ENCODE assay signal across 9 cellular contexts in the genomic region with DNA sequence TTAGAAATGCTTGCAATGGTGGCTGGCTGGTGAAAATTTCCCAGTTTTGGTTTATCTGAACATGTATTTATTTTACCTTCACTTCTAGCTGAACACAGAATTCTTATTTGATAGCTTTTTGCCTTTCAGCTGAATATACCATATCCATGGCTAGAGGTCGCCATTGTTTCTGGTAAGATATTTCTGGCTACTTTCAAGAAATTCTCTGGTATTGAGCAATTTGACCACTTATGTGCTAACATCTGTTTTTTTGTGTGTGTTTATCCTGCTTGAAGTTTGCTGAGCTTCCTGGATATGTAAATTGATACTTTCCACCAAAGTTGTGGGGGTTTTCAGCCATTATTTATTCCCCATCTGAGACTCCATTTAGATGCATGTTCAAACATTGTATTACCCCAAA.
A peak's percentile ranks its signal among the peaks of the same experiment; 100 is the strongest.
DNase-seq lines count a peak whose midpoint lies in the region; ATAC-seq and TF ChIP-seq lines count a peak whose summit lies in the region.
"Had no signal": no experiment of that assay in that cellular context is flagged by ENCODE, and none has a peak within 500 bp of the region (broad histone marks: within the 10 kb centered on the region; RNA-seq: fewer than 3 reads in every experiment).

No MANE protein-coding gene starts in this region.

- H3K27ac ChIP-seq in testis = no peak overlapping the region
- H3K27ac ChIP-seq in PC-9 = no peak overlapping the region

- H3K79me2 ChIP-seq in PC-9 (ENCODE audit: low read depth) = peaks cover 23% of the 10 kb centered on the region

- no peak for TF ChIP-seq POLR2A in testis (IDR thresholded peaks at IDR 0.05)

- H4K20me1 ChIP-seq in PC-9 (ENCODE audit: insufficient read depth) = peaks cover 3% of the 10 kb centered on the region; the same call in 1 of the 2 replicates

- CTCF ChIA-PET in PC-9 (lab: Charles Lee) = interaction anchor here (0.5 to 0.6 kb wide), 2 partner anchors 44 to 819 kb away, joined by 3 read pairs; no protein-coding TSS in a partner anchor

- H2AFZ ChIP-seq in PC-9 = no peak overlapping the region

- no peak overlapping the region for H3K4me2 ChIP-seq in PC-9

- ATAC-seq in HG02623 (IDR thresholded peaks at IDR 0.05; ENCODE audit: unreplicated experiment) (peak; percentile 31), left lobe of liver (peak; percentile 47), GM21447 (IDR thresholded peaks at IDR 0.05; ENCODE audit: unreplicated experiment) (no peak)

- intact Hi-C loops in testis (cut with DNase I; ENCODE audit: low total_unique reads) (no loop called here), PC-9 (cut with micrococcal nuclease; ENCODE audit: unreplicated experiment) (no loop called here)

- H3K9me3 ChIP-seq in testis (no peaks in the 10 kb centered on the region), PC-9 (ENCODE audit: insufficient read depth, low read depth) (no peaks in the 10 kb centered on the region)

- no peaks in the 10 kb centered on the region for H3K9me2 ChIP-seq in PC-9 (ENCODE audit: insufficient read depth)

- H3K4me1 ChIP-seq in testis (no peaks in the 10 kb centered on the region), PC-9 (replicated peaks; ENCODE audit: insufficient read depth) (no peaks in the 10 kb centered on the region; the same call in 1 of the 2 replicates)

- 86 to 100% methylated on average over 1 of the region's 1 CpG for WGBS in testis, 2 donors

- peak; percentile 1 for DNase-seq in DMS 273 treated with DMSO at 0.1 percent for 48 hours (lab: John Stamatoyannopoulos, UW)
- DNase-seq in SKM-1 treated with dmso at 0.1 percent for 144 hours (lab: John Stamatoyannopoulos, UW; ENCODE audit: unreplicated experiment) = peak; percentile 48
- no peak for DNase-seq in left lobe of liver (ENCODE audit: low spot score)
- no peak for DNase-seq in testis
- DNase-seq in PC-9 = no peak
- no peak for DNase-seq in inferior parietal cortex (ENCODE audit: extremely low spot score)
- DNase-seq: central memory CD4-positive, alpha-beta T cell had no signal

- H3F3A ChIP-seq in PC-9 (ENCODE audit: insufficient read depth, low read depth) = no peaks in the 10 kb centered on the region; the same call in 1 of the 2 replicates

- no peak for TF ChIP-seq CTCF in testis (IDR thresholded peaks at IDR 0.05)
- no peak for TF ChIP-seq CTCF in PC-9 (conservative IDR thresholded peaks at IDR 0.05)

- H3K4me3 ChIP-seq in testis (no peak overlapping the region), PC-9 (no peak overlapping the region)

- POLR2A ChIA-PET in PC-9 (lab: Charles Lee; ENCODE audit: unreplicated experiment) = no interaction called here

- H3K36me3 ChIP-seq in testis (ENCODE audit: low read depth, missing control alignments) (no peaks in the 10 kb centered on the region), PC-9 (ENCODE audit: low read depth) (no peaks in the 10 kb centered on the region)

- no TSS peak for BruUV-seq in PC-9 (replicated peaks; lab: Mats Ljungman, UMichigan)

- no peaks in the 10 kb centered on the region for H3K27me3 ChIP-seq in testis
- no peaks in the 10 kb centered on the region for H3K27me3 ChIP-seq in PC-9 (ENCODE audit: insufficient read depth, low read depth)

Comparison
In these comparisons a context has a peak if more than half of its experiments do, and no peak if none do; other contexts are left out.
1. DNase-seq: peak in DMS 273 treated with DMSO at 0.1 percent for 48 hours (single experiment) and SKM-1 treated with dmso at 0.1 percent for 144 hours (single experiment); none in left lobe of liver (single experiment), testis (single experiment), PC-9 (0 of 2) and inferior parietal cortex (single experiment).